In the genomic region with DNA sequence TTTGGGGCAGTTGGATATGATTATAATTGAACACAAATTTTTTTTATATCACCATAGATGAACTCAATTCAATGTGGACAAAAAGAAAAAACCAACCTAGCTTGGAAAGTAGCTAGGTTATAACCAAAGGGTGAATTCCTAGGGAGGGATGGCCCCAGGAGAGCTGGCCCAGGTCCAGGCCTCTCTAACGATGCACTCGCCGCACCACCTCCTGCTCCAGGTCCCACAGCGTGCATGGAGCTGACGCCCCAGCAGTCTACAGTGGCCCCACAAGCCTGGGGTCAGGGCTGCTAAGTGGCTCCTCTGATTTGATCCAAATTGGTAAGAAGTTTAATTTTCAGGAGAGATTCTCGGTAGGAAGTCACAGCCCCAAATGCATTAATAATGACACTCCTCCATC, we compare ENCODE assay signal across 20 cellular contexts. TPM values are rescaled to one million over a fixed set of nuclear protein-coding genes. Genes with fewer than 3 reads are reported as not detected.
A peak's percentile ranks its signal among the peaks of the same experiment; 100 is the strongest.
DNase-seq lines count a peak whose midpoint lies in the region; ATAC-seq and TF ChIP-seq lines count a peak whose summit lies in the region.
"Had no signal": no experiment of that assay in that cellular context is flagged by ENCODE, and none has a peak within 500 bp of the region (broad histone marks: within the 10 kb centered on the region; RNA-seq: fewer than 3 reads in every experiment).

No MANE protein-coding gene starts in this region.

- peak overlapping the region; percentile 70 for H3K18ac ChIP-seq in neuronal stem cell (ENCODE audit: low read length)

- no peak overlapping the region for H2BK120ac ChIP-seq in neuronal stem cell (ENCODE audit: low read depth, low read length)

- no peak overlapping the region for H3K9ac ChIP-seq in neuronal stem cell (ENCODE audit: low read depth, low read length, poor library complexity)
- H3K9ac ChIP-seq: BLaER1 treated with 17β-estradiol and CSF1 and Interleukin-3, amounts not matched to agents 10 nM and 100 nM had no signal

- H3K9me2 ChIP-seq in hepatocyte (replicated peaks; ENCODE audit: insufficient read depth) = no peaks in the 10 kb centered on the region

- intact Hi-C loops in CD14-positive monocyte (cut with micrococcal nuclease) = no loop called here
- intact Hi-C loops in thyroid gland (cut with DNase I) = no loop called here

- H3K4me3 ChIP-seq in neuronal stem cell (ENCODE audit: low read length in 2 of 2) (no peak overlapping the region), thyroid gland (replicated peaks in 1 of 3) (no peak overlapping the region), hepatocyte (no peak overlapping the region)
- H3K4me3 ChIP-seq: BLaER1 treated with 17β-estradiol and CSF1 and Interleukin-3, amounts not matched to agents 10 nM and 100 nM; GM12878 had no signal

- H2BK15ac ChIP-seq in neuronal stem cell (ENCODE audit: low read length) = no peak overlapping the region

- H3K36me3 Mint-ChIP-seq in CD14-positive monocyte = peaks cover 10 to 28% of the 10 kb centered on the region in 2 donors
- peaks cover 2% of the 10 kb centered on the region; the same call in 1 of the 2 replicates for H3K36me3 Mint-ChIP-seq in WTC11
- H3K36me3 Mint-ChIP-seq in activated T-cell treated with anti-CD3 and anti-CD28 coated beads, Interleukin-2, amount 50 U/mL, for 4 hours (ENCODE audit: insufficient read depth) = no peaks in the 10 kb centered on the region
- H3K36me3 Mint-ChIP-seq: CD4-positive, CD25-positive, alpha-beta regulatory T cell had no signal

- H3K27ac Mint-ChIP-seq in CD14-positive monocyte = peak overlapping the region in 1 of 7 donors; percentile 80
- H3K27ac Mint-ChIP-seq in WTC11 = peak overlapping the region; percentile 57; the same call in 1 of the 2 replicates
- H3K27ac Mint-ChIP-seq: B cell; CD4-positive, CD25-positive, alpha-beta regulatory T cell; H9 had no signal

- ATAC-seq in WTC11 (no peak), GM18907 (IDR thresholded peaks at IDR 0.05; ENCODE audit: unreplicated experiment) (no peak)
- no peak for ATAC-seq in activated T-cell treated with anti-CD3 and anti-CD28 coated beads, Interleukin-2, amount 50 U/mL, for 4 hours
- ATAC-seq: GM12878 had no signal

- WGBS in neuronal stem cell (ENCODE audit: extremely low coverage in 2 of 2, insufficient read length in 2 of 2, insufficient replicate concordance in 1 of 2), 2 donors = no CpG with 5 or more reads among the region's 6 CpGs
- WGBS in thyroid gland, 2 donors = 41 to 60% methylated on average over 6 of the region's 6 CpGs
- WGBS in hepatocyte (ENCODE audit: low lambda C conversion rate, missing lambda C conversion rate) = 87% methylated on average over 6 of the region's 6 CpGs

- H3K4ac ChIP-seq in neuronal stem cell (ENCODE audit: low read length) = no peak overlapping the region

- TF ChIP-seq CTCF in CD14-positive monocyte (IDR thresholded peaks at IDR 0.05) = no peak
- TF ChIP-seq CTCF in WTC11 (IDR thresholded peaks at IDR 0.05) = no peak
- TF ChIP-seq CTCF in thyroid gland (IDR thresholded peaks at IDR 0.05) = no peak
- TF ChIP-seq CTCF in hepatocyte (IDR thresholded peaks at IDR 0.05; ENCODE audit: poor library complexity) = no peak

- TF ChIP-seq POLR2A in thyroid gland (IDR thresholded peaks at IDR 0.05) = no peak

- H3K4me1 ChIP-seq in neuronal stem cell (ENCODE audit: control insufficient read depth in 2 of 2, insufficient read depth in 1 of 2, low read depth in 1 of 2, low read length in 2 of 2) (peaks cover 0 to 3% of the 10 kb centered on the region in 2 donors), thyroid gland (peaks cover 33 to 39% of the 10 kb centered on the region in 2 donors), hepatocyte (ENCODE audit: insufficient read depth) (no peaks in the 10 kb centered on the region)

- no peak overlapping the region for H2BK5ac ChIP-seq in neuronal stem cell (ENCODE audit: low read length)

- POLR2A ChIA-PET in WTC11 (lab: Charles Lee) = no interaction called here

- H3K27me3 ChIP-seq in neuronal stem cell (ENCODE audit: control insufficient read depth in 3 of 3, insufficient read depth in 3 of 3, low read depth in 1 of 3, low read length in 3 of 3) (no peaks in the 10 kb centered on the region), thyroid gland (no peaks in the 10 kb centered on the region), hepatocyte (no peaks in the 10 kb centered on the region)
- H3K27me3 ChIP-seq: BLaER1 treated with 17β-estradiol and CSF1 and Interleukin-3, amounts not matched to agents 10 nM and 100 nM had no signal

- H2AFZ ChIP-seq in neuronal stem cell (ENCODE audit: low read length) = no peak overlapping the region
- H2AFZ ChIP-seq in hepatocyte = no peak overlapping the region

- no peak overlapping the region for H4K91ac ChIP-seq in neuronal stem cell (ENCODE audit: low read depth, low read length, poor library complexity)

- H3K4me3 Mint-ChIP-seq in CD14-positive monocyte (no peak overlapping the region), WTC11 (no peak overlapping the region)
- no peak overlapping the region for H3K4me3 Mint-ChIP-seq in activated T-cell treated with anti-CD3 and anti-CD28 coated beads, Interleukin-2, amount 50 U/mL, for 4 hours
- H3K4me3 Mint-ChIP-seq: B cell; CD4-positive, CD25-positive, alpha-beta regulatory T cell; CD8-positive, alpha-beta memory T cell; H9 had no signal

- no peak overlapping the region for H3K23ac ChIP-seq in neuronal stem cell (ENCODE audit: low read depth, low read length, poor library complexity)

- peaks cover 0 to 6% (median 0%) of the 10 kb centered on the region in 3 donors for H3K27me3 Mint-ChIP-seq in CD14-positive monocyte (ENCODE audit: low read depth in 3 of 3)
- H3K27me3 Mint-ChIP-seq in WTC11 (ENCODE audit: low read depth) = no peaks in the 10 kb centered on the region
- no peaks in the 10 kb centered on the region for H3K27me3 Mint-ChIP-seq in activated T-cell treated with anti-CD3 and anti-CD28 coated beads, Interleukin-2, amount 50 U/mL, for 4 hours (ENCODE audit: low read depth)
- H3K27me3 Mint-ChIP-seq: B cell; CD4-positive, CD25-positive, alpha-beta regulatory T cell had no signal

- no peaks in the 10 kb centered on the region for H3K79me1 ChIP-seq in neuronal stem cell (ENCODE audit: low read depth, low read length)

- CTCF ChIA-PET in WTC11 (lab: Charles Lee) = interaction anchor here (1.0 to 1.3 kb wide), 2 partner anchors 15 to 246 kb away, joined by 3 to 4 read pairs; no protein-coding TSS in a partner anchor

- H3K4me2 ChIP-seq in neuronal stem cell (ENCODE audit: insufficient read depth, low read length, poor library complexity, severe bottlenecking) (no peak overlapping the region), hepatocyte (no peak overlapping the region)
- H3K4me2 ChIP-seq: BLaER1 treated with 17β-estradiol and CSF1 and Interleukin-3, amounts not matched to agents 10 nM and 100 nM had no signal

- no peak overlapping the region for H2AK5ac ChIP-seq in neuronal stem cell (ENCODE audit: low read depth, low read length)

- H3K4me1 Mint-ChIP-seq in CD14-positive monocyte = peaks cover 23% of the 10 kb centered on the region
- H3K4me1 Mint-ChIP-seq in WTC11 = peaks cover 3% of the 10 kb centered on the region
- peaks cover 2% of the 10 kb centered on the region for H3K4me1 Mint-ChIP-seq in activated T-cell treated with anti-CD3 and anti-CD28 coated beads, Interleukin-2, amount 50 U/mL, for 4 hours (ENCODE audit: low read depth)
- H3K4me1 Mint-ChIP-seq: B cell; CD4-positive, CD25-positive, alpha-beta regulatory T cell had no signal

- peaks cover 0 to 3% (median 0%) of the 10 kb centered on the region in 7 donors for H3K9me3 Mint-ChIP-seq in CD14-positive monocyte
- no peaks in the 10 kb centered on the region for H3K9me3 Mint-ChIP-seq in WTC11
- no peaks in the 10 kb centered on the region for H3K9me3 Mint-ChIP-seq in activated T-cell treated with anti-CD3 and anti-CD28 coated beads, Interleukin-2, amount 50 U/mL, for 4 hours
- H3K9me3 Mint-ChIP-seq: CD4-positive, CD25-positive, alpha-beta regulatory T cell; CD8-positive, alpha-beta memory T cell; H9 had no signal

- H3K9me3 ChIP-seq in neuronal stem cell (replicated peaks in 1 of 2; ENCODE audit: control insufficient read depth in 2 of 2, insufficient read depth in 1 of 2, low read depth in 1 of 2, low read length in 2 of 2) (no peaks in the 10 kb centered on the region), thyroid gland (no peaks in the 10 kb centered on the region), hepatocyte (ENCODE audit: low read depth) (no peaks in the 10 kb centered on the region)
- H3K9me3 ChIP-seq: BLaER1 treated with 17β-estradiol and CSF1 and Interleukin-3, amounts not matched to agents 10 nM and 100 nM had no signal

- no peaks in the 10 kb centered on the region for H4K20me1 ChIP-seq in hepatocyte (ENCODE audit: insufficient read depth, poor library complexity, severe bottlenecking)

- no peaks in the 10 kb centered on the region for H3K36me3 ChIP-seq in neuronal stem cell (replicated peaks in 1 of 2; ENCODE audit: control insufficient read depth in 2 of 2, insufficient read depth in 2 of 2, low read length in 2 of 2)
- H3K36me3 ChIP-seq in thyroid gland = no peaks in the 10 kb centered on the region
- H3K36me3 ChIP-seq in hepatocyte (replicated peaks; ENCODE audit: insufficient read depth, low read depth) = no peaks in the 10 kb centered on the region

- peak; percentile 20 for DNase-seq in CD14-positive monocyte (ENCODE audit: low spot score)
- no peak for DNase-seq in WTC11 (ENCODE audit: low spot score)
- no peak for DNase-seq in neuronal stem cell (ENCODE audit: low spot score)
- peak; percentile 71 to 80 for DNase-seq in thyroid gland
- no peak for DNase-seq in activated T-cell treated with anti-CD3 and anti-CD28 coated beads, Interleukin-2, amount 50 U/mL, for 4 hours
- no peak for DNase-seq in hepatocyte (ENCODE audit: low spot score)
- DNase-seq: CD4-positive, CD25-positive, alpha-beta regulatory T cell; CD8-positive, alpha-beta memory T cell; COR-L47; DMS 273 treated with DMSO at 0.1 percent for 48 hours; DMS53; DND-41; EL; H9 had no signal

- no peak overlapping the region for H4K8ac ChIP-seq in neuronal stem cell (ENCODE audit: low read depth, low read length)

- peaks cover 21% of the 10 kb centered on the region for H3K79me2 ChIP-seq in hepatocyte

- H3K27ac ChIP-seq in neuronal stem cell (replicated peaks; ENCODE audit: low read length) (no peak overlapping the region), thyroid gland (no peak overlapping the region), hepatocyte (no peak overlapping the region)

- no peak overlapping the region for H2BK12ac ChIP-seq in neuronal stem cell (ENCODE audit: low read length)

- no peak overlapping the region for H3K14ac ChIP-seq in neuronal stem cell (ENCODE audit: low read length)

RNA-seq across cellular contexts. Expression of a gene that starts 48.8 kb away (rescaled TPM):
- polyA plus RNA-seq in CD14-positive monocyte = 1 to 10 TPM; 2.3 to 3.3 TPM
- total RNA-seq in WTC11 (2021) = 21.4 to 22.3 TPM (median 21.6 TPM) in 3 replicates
- 1.5 TPM for polyA plus RNA-seq in neuronal stem cell (2013, experiment 1 of 2)
- 1.6 TPM for polyA plus RNA-seq in neuronal stem cell (2013, experiment 2 of 2)
- 10 to 100 TPM; 15.0 to 18.8 (median 18.1) TPM for total RNA-seq in thyroid gland
- total RNA-seq in activated T-cell treated with anti-CD3 and anti-CD28 coated beads, Interleukin-2, amount 50 U/mL, for 4 hours = under 1 TPM; 0.25 to 0.95 (median 0.63) TPM
- 4.9 and 5.7 TPM in 2 replicates for total RNA-seq in hepatocyte
- 5.3 and 5.7 TPM in 2 replicates for polyA plus RNA-seq in hepatocyte
- total RNA-seq: G401, HT-29 had no signal
- polyA plus RNA-seq: GM12878 had no signal

Comparison
In these comparisons a context has a peak if more than half of its experiments do, and no peak if none do; other contexts are left out.
1. DNase-seq: peak in CD14-positive monocyte (single experiment) and thyroid gland (2 of 2); none in WTC11 (single experiment), neuronal stem cell (single experiment), activated T-cell treated with anti-CD3 and anti-CD28 coated beads, Interleukin-2, amount 50 U/mL, for 4 hours (single experiment) and hepatocyte (single experiment).